Comparison of ENCODE assay signal across 8 cellular contexts in the genomic region with DNA sequence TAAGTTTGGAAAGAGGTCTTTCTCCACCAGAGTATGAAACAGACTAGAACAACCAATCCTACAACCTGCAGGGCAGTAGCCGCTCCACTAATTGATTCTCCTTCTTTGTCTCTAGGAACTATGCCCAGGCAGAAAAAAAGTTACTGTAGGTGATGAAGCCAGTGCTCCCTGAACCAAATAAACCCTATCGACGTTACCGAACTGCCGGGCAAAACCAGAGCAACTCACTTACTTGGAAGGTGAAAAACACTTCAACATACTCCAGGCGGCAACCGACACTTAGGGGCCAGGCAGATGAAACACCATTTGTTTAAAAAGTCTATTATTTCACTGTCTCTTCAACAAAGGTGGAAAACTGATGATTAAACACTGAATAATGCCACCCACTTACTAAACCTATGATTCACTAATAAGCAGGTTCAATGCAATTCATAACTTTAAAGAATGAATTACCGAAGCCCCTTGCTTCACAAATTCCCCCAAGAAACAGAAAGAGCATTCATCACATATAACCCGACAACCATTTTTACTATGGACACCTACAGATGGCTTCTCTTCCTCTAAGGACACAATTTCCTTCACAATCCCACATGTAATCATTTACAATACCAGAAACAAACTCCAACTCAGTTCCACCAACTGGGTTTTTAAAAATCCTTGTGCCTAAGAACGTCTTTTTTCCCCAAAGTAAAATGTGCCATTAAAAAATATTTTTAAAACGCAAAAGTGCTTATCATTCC. TPM values are rescaled to one million over a fixed set of nuclear protein-coding genes. Genes with fewer than 3 reads are reported as not detected.
DNase-seq lines count a peak whose midpoint lies in the region; ATAC-seq, FAIRE-seq and TF ChIP-seq lines count a peak whose summit lies in the region.

No MANE protein-coding gene starts in this region.

- no peaks in the 10 kb centered on the region for H3K9me2 ChIP-seq in SU-DHL-6 (replicated peaks; ENCODE audit: insufficient read depth, low read length)

- H3K36me3 ChIP-seq in SU-DHL-6 (ENCODE audit: low read length): no peaks in the 10 kb centered on the region
- no peaks in the 10 kb centered on the region for H3K36me3 ChIP-seq in muscle layer of colon (ENCODE audit: insufficient read depth, low read length)
- no peaks in the 10 kb centered on the region for H3K36me3 ChIP-seq in urinary bladder (ENCODE audit: insufficient read depth)

- H4K20me1 ChIP-seq in SU-DHL-6 (ENCODE audit: low read depth, low read length): no peaks in the 10 kb centered on the region; the same call in 1 of the 2 replicates

- H3K9me3 ChIP-seq in SU-DHL-6 (ENCODE audit: insufficient read depth, low read length) (no peaks in the 10 kb centered on the region), muscle layer of colon (ENCODE audit: low read length) (no peaks in the 10 kb centered on the region)

- no peak overlapping the region for H2AFZ ChIP-seq in SU-DHL-6 (ENCODE audit: low read depth, low read length, severe bottlenecking)

- no peak overlapping the region for H3K27ac ChIP-seq in SU-DHL-6 (ENCODE audit: low read depth, low read length)
- H3K27ac ChIP-seq in cingulate gyrus (ENCODE audit: low read depth, low read length): peak overlapping the region; percentile 8
- peak overlapping the region; percentile 86 for H3K27ac ChIP-seq in muscle layer of colon (ENCODE audit: low read depth, low read length)
- no peak overlapping the region for H3K27ac ChIP-seq in urinary bladder (ENCODE audit: low read depth)

- ATAC-seq in HG02973 (IDR thresholded peaks at IDR 0.05; ENCODE audit: unreplicated experiment): no peak

- H3F3A ChIP-seq in SU-DHL-6 (ENCODE audit: insufficient read depth): peaks cover 9% of the 10 kb centered on the region; the same call in 1 of the 2 replicates

- H3K4me3 ChIP-seq in SU-DHL-6 (ENCODE audit: insufficient read depth, low read length, poor library complexity, severe bottlenecking) (no peak overlapping the region), muscle layer of colon (ENCODE audit: low read depth in 1 of 2, low read length in 2 of 2) (peak overlapping the region; percentile 66 to 73), urinary bladder (ENCODE audit: low read depth, low read length) (peak overlapping the region; percentile 96)

- FAIRE-seq in frontal cortex (lab: Jason Lieb, UNC): no peak

- H3K4me1 ChIP-seq in muscle layer of colon (ENCODE audit: insufficient read depth, low read length) (peaks cover 32% of the 10 kb centered on the region), urinary bladder (ENCODE audit: insufficient read depth) (no peaks in the 10 kb centered on the region)

- H3K79me2 ChIP-seq in SU-DHL-6 (ENCODE audit: insufficient read depth, low read length): no peaks in the 10 kb centered on the region

- 13% methylated on average over 11 of the region's 11 CpGs for WGBS in urinary bladder

- H3K27me3 ChIP-seq in SU-DHL-6 (ENCODE audit: low read length): no peaks in the 10 kb centered on the region
- no peaks in the 10 kb centered on the region for H3K27me3 ChIP-seq in muscle layer of colon (ENCODE audit: control insufficient read depth in 1 of 2, insufficient read depth in 2 of 2, low read length in 2 of 2)

- peak overlapping the region; percentile 54 for H3K4me2 ChIP-seq in SU-DHL-6 (ENCODE audit: low read depth, low read length, poor library complexity, severe bottlenecking)

- no peak for TF ChIP-seq CTCF in SU-DHL-6 (IDR thresholded peaks at IDR 0.05; ENCODE audit: insufficient read depth, low read length, poor library complexity, severe bottlenecking)

- DNase-seq in DMS53 (lab: John Stamatoyannopoulos, UW) (peak; percentile 34), DMS53 treated with DMSO at 0.1 percent for 48 hours (lab: John Stamatoyannopoulos, UW; ENCODE audit: unreplicated experiment) (no peak), frontal cortex (ENCODE audit: low spot score in 2 of 2) (no peak)

- H3K9ac ChIP-seq in SU-DHL-6 (ENCODE audit: low read length): no peak overlapping the region
- H3K9ac ChIP-seq in muscle layer of colon (ENCODE audit: low read length): peak overlapping the region; percentile 83

RNA-seq across cellular contexts. Expression of a gene that starts 1.5 kb away (rescaled TPM):
- total RNA-seq in urinary bladder: 104 TPM
- polyA plus RNA-seq in urinary bladder: 11.2 TPM
- 113 TPM for total RNA-seq in frontal cortex

Comparison
In these comparisons a context has a peak if more than half of its experiments do, and no peak if none do; other contexts are left out.
1. H3K27ac ChIP-seq: peak in cingulate gyrus (single experiment) and muscle layer of colon (single experiment); none in SU-DHL-6 (single experiment) and urinary bladder (single experiment).